Comparison of ENCODE assay signal across 8 cellular contexts in genomic region chr11:119121008-119121810, GRCh38. TPM values are rescaled to one million over a fixed set of nuclear protein-coding genes. Genes with fewer than 3 reads are reported as not detected.
DNase-seq lines count a peak whose midpoint lies in the region; ATAC-seq and TF ChIP-seq lines count a peak whose summit lies in the region.

HINFP (plus strand) TSS chr11:119121580; CDS start chr11:119126945, 5,365 bp downstream.

- intact Hi-C loops in PC-9 (cut with micrococcal nuclease; ENCODE audit: unreplicated experiment), result loop anchor here (2.0 kb wide), 1 partner anchor 14 kb away; the partner anchor contains the start of gene C2CD2L
- intact Hi-C loops in mucosa of descending colon (cut with DNase I, micrococcal nuclease), result no loop called here

- no TSS peak for BruUV-seq in PC-9 (replicated peaks; lab: Mats Ljungman, UMichigan)

- DNase-seq in DMS153 (lab: John Stamatoyannopoulos, UW), result peak; percentile 97
- peak; percentile 99 for DNase-seq in Jurkat, Clone E6-1 (ENCODE audit: low read depth, low spot score)
- DNase-seq in PC-9, result peak; percentile 99
- DNase-seq in activated T-cell treated with anti-CD3 and anti-CD28 coated beads, Interleukin-2, amount 50 U/mL, for 1 hour, result peak; percentile 99
- DNase-seq in epithelial cell of prostate (ENCODE audit: low read depth, low spot score), result peak; percentile 94
- DNase-seq in mucosa of descending colon, result peak; percentile 100
- peak; percentile 100 for DNase-seq in stimulated activated CD8-positive, alpha-beta memory T cell treated with anti-CD3 and anti-CD28 coated beads, Interleukin-4, amount 100 ng/mL, for 24 hours (ENCODE audit: low read depth)

- H3K27ac ChIP-seq in PC-9, result peak within 1 kb of the TSS; percentile 10; the same call in 1 of the 2 replicates
- H3K27ac ChIP-seq in epithelial cell of prostate, result peak within 1 kb of the TSS; percentile 46

- peak within 1 kb of the TSS; percentile 92 for H2AFZ ChIP-seq in PC-9

- CTCF ChIA-PET in PC-9 (lab: Charles Lee), result interaction anchor here (0.6 to 1.1 kb wide), 4 partner anchors 19 to 354 kb away, joined by 3 to 6 read pairs (median 4); partner anchors contain the start of gene DPAGT1

- POLR2A ChIA-PET in PC-9 (lab: Charles Lee; ENCODE audit: unreplicated experiment), result interaction anchor here (0.5 to 1.1 kb wide), 17 partner anchors 13 to 1970 kb away, joined by 3 to 8 read pairs (median 4); partner anchors contain the start of gene C2CD2L

- peak within 1 kb of the TSS; percentile 98 for H3K4me3 ChIP-seq in Jurkat, Clone E6-1 (ENCODE audit: low read length)
- H3K4me3 ChIP-seq in PC-9, result peak within 1 kb of the TSS; percentile 75
- H3K4me3 ChIP-seq in mucosa of descending colon, result peak within 1 kb of the TSS; percentile 87

- peak within 1 kb of the TSS; percentile 97 for H3K4me2 ChIP-seq in PC-9

- H3K79me2 ChIP-seq in PC-9 (ENCODE audit: low read depth), result peaks cover 29% of the 10 kb centered on the region

- TF ChIP-seq CTCF in PC-9 (conservative IDR thresholded peaks at IDR 0.05), result no peak
- no peak for TF ChIP-seq CTCF in mucosa of descending colon (IDR thresholded peaks at IDR 0.05)

- H3K36me3 ChIP-seq in PC-9 (ENCODE audit: low read depth) (peaks cover 12% of the 10 kb centered on the region; the same call in 1 of the 2 replicates), mucosa of descending colon (ENCODE audit: low read depth) (no peaks in the 10 kb centered on the region)

- H3K27me3 ChIP-seq in PC-9 (ENCODE audit: insufficient read depth, low read depth), result no peaks in the 10 kb centered on the region

- H3K4me1 ChIP-seq in PC-9 (replicated peaks; ENCODE audit: insufficient read depth) (peaks cover 18% of the 10 kb centered on the region), mucosa of descending colon (ENCODE audit: low read depth) (peaks cover 18% of the 10 kb centered on the region)

- peaks cover 22% of the 10 kb centered on the region; the same call in 1 of the 2 replicates for H3F3A ChIP-seq in PC-9 (ENCODE audit: insufficient read depth, low read depth)

- peaks cover 7% of the 10 kb centered on the region; the same call in 1 of the 2 replicates for H4K20me1 ChIP-seq in PC-9 (ENCODE audit: insufficient read depth)

- H3K9me3 ChIP-seq in PC-9 (ENCODE audit: insufficient read depth, low read depth) (no peaks in the 10 kb centered on the region), mucosa of descending colon (no peaks in the 10 kb centered on the region)

- H3K9me2 ChIP-seq in PC-9 (ENCODE audit: insufficient read depth), result no peaks in the 10 kb centered on the region

- ATAC-seq in GM21619 (IDR thresholded peaks at IDR 0.05; ENCODE audit: unreplicated experiment) (peak; percentile 95), mucosa of descending colon (peak; percentile 96)

RNA-seq across cellular contexts. Expression of gene HINFP, which starts in this region (rescaled TPM):
- polyA plus RNA-seq in Jurkat, Clone E6-1 (2012; ENCODE audit: insufficient read depth, insufficient read length), result 28.8 TPM
- total RNA-seq in PC-9 (2021) (34.9 and 35.5 TPM in 2 replicates), mucosa of descending colon (10 to 100 TPM; 37.2 to 58.1 (median 42.2) TPM)

Comparison
In these comparisons a context has a peak if more than half of its experiments do, and no peak if none do; other contexts are left out.
1. Peak in every context shown above with its lines: DNase-seq, ATAC-seq, H3K4me3 ChIP-seq and H3K27ac ChIP-seq.